ENCODE assay signal across 1 cellular context in genomic region chr16:88380099-88380498, GRCh38.
TF ChIP-seq lines count a peak whose summit lies in the region.

No MANE protein-coding gene starts in this region.

TF ChIP-seq in GM12878, 131 proteins besides CTCF, POLR2A, EP300 and RAD21 (continued from another document):
- TF ChIP-seq, protein P1, sequence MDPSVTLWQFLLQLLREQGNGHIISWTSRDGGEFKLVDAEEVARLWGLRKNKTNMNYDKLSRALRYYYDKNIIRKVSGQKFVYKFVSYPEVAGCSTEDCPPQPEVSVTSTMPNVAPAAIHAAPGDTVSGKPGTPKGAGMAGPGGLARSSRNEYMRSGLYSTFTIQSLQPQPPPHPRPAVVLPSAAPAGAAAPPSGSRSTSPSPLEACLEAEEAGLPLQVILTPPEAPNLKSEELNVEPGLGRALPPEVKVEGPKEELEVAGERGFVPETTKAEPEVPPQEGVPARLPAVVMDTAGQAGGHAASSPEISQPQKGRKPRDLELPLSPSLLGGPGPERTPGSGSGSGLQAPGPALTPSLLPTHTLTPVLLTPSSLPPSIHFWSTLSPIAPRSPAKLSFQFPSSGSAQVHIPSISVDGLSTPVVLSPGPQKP (IDR thresholded peaks at IDR 0.05; ENCODE audit: low read depth, low read length): no peak
